1 cellular context compared by ENCODE assay signal in the genomic region with DNA sequence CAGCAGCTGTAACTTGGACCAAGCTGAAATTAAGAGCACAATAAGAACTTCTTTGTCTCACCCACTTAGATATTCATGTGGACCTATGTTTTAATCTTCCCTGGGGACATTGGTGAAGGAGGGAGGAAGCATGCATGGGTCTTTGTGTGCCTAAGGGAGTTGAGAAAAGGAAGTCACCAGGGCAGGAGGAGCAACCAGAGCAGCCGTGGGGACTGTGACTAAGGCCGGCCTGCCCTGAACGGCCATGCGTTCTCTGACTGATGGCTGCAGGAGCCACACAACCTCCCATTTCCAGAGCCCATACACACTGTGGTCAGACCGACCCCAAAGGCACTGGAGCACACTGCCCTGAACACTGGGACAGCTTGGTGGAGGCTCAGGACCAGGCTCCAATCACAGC.
TF ChIP-seq lines count a peak whose summit lies in the region.

No MANE protein-coding gene starts in this region.

TF ChIP-seq in IMR-90, 13 proteins besides CTCF, POLR2A, EP300 and RAD21:
- TF ChIP-seq ELK1 (IDR thresholded peaks at IDR 0.05; ENCODE audit: borderline replicate concordance, low read depth, low read length) (no peak), CHD1 (IDR thresholded peaks at IDR 0.05; ENCODE audit: low read depth, low read length) (no peak), RCOR1 (IDR thresholded peaks at IDR 0.05; ENCODE audit: insufficient replicate concordance, low read length) (no peak), CEBPB (IDR thresholded peaks at IDR 0.05; ENCODE audit: low read depth, low read length) (no peak), MXI1 (IDR thresholded peaks at IDR 0.05; ENCODE audit: borderline replicate concordance, low read depth, low read length) (no peak), SMC3 (IDR thresholded peaks at IDR 0.05; ENCODE audit: low read depth, low read length) (no peak), BHLHE40 (IDR thresholded peaks at IDR 0.05; ENCODE audit: low read depth, low read length) (no peak)
TF ChIP-seq in IMR-90: peak in this region for 0.
